In genomic region chr18:26091047-26091630, GRCh38 we compare ENCODE assay signal across 1 cellular context.
A peak's percentile ranks its signal among the peaks of the same experiment; 100 is the strongest.
TF ChIP-seq lines count a peak whose summit lies in the region.

No MANE protein-coding gene starts in this region.

TF ChIP-seq in K562, 482 proteins besides CTCF, POLR2A, EP300 and RAD21 (continued from another document and continues in another):
- TF ChIP-seq MGA (IDR thresholded peaks at IDR 0.05) (peak; percentile 80), CXXC5 (CRISPR knock-in tag; IDR thresholded peaks at IDR 0.05) (0 out of 2 replicates have a peak, but pooled peaks have one; percentile 60), KLF13 (tag; IDR thresholded peaks at IDR 0.05; ENCODE audit: borderline replicate concordance, low read depth) (peak; percentile 1; the same call in 1 of the 2 replicates), KLF1 (tag; IDR thresholded peaks at IDR 0.05) (0 out of 2 replicates have a peak, but pooled peaks have one; percentile 46), ARHGAP35 (IDR thresholded peaks at IDR 0.05; ENCODE audit: partially characterized antibody) (no peak), NR2C1 (IDR thresholded peaks at IDR 0.05) (no peak; the same call in 1 of the 2 replicates), NR2C1 (tag; IDR thresholded peaks at IDR 0.05) (no peak), ATF1 (CRISPR knock-in tag; IDR thresholded peaks at IDR 0.05) (no peak), ATF1 (tag; IDR thresholded peaks at IDR 0.05) (peak; percentile 59), SOX6 (IDR thresholded peaks at IDR 0.05) (no peak), BRD4 (IDR thresholded peaks at IDR 0.05) (0 out of 2 replicates have a peak, but pooled peaks have one; percentile 12), POLR2AphosphoS5 (IDR thresholded peaks at IDR 0.05; ENCODE audit: control insufficient read depth, insufficient read depth, low read depth, low read length) (no peak), AFF4 (CRISPR knock-in tag; IDR thresholded peaks at IDR 0.05) (peak; percentile 66), RUNX1 (IDR thresholded peaks at IDR 0.05; ENCODE audit: low read depth) (0 out of 2 replicates have a peak, but pooled peaks have one; percentile 35), FOXP1 (CRISPR knock-in tag; IDR thresholded peaks at IDR 0.05) (no peak), BHLHE40 (IDR thresholded peaks at IDR 0.05; ENCODE audit: low read length) (no peak), MIER1 (IDR thresholded peaks at IDR 0.05; ENCODE audit: low read depth) (no peak), ZNF695 (CRISPR knock-in tag; IDR thresholded peaks at IDR 0.05) (0 out of 2 replicates have a peak, but pooled peaks have one; percentile 2), WHSC1 (IDR thresholded peaks at IDR 0.05; ENCODE audit: low read length) (no peak), NRF1 (conservative IDR thresholded peaks at IDR 0.05 in 1 of 2, IDR thresholded peaks at IDR 0.05 in 1 of 2) (peak; percentile 84 to 86), ETV1 (tag; conservative IDR thresholded peaks at IDR 0.05; ENCODE audit: low read depth) (0 out of 2 replicates have a peak, but pooled peaks have one; percentile 22), ZBTB40 (IDR thresholded peaks at IDR 0.05) (0 out of 2 replicates have a peak, but pooled peaks have one; percentile 50), ZBTB40 (CRISPR knock-in tag; IDR thresholded peaks at IDR 0.05) (no peak), MAZ (CRISPR knock-in tag; conservative IDR thresholded peaks at IDR 0.05 in 1 of 2, IDR thresholded peaks at IDR 0.05 in 1 of 2) (peak in 1 of 2 experiments; percentile 57; a peak in 2 of 4 replicates), ILK (tag; IDR thresholded peaks at IDR 0.05; ENCODE audit: borderline replicate concordance, low read depth) (no peak), SMARCE1 (IDR thresholded peaks at IDR 0.05) (peak; percentile 53; the same call in 1 of the 2 replicates), ZNF584 (CRISPR knock-in tag; IDR thresholded peaks at IDR 0.05; ENCODE audit: low read depth) (no peak), FOXA3 (CRISPR knock-in tag; conservative IDR thresholded peaks at IDR 0.05 in 1 of 2, IDR thresholded peaks at IDR 0.05 in 1 of 2) (0 out of 4 replicates have a peak, but pooled peaks of 1 of the 2 experiments have one; percentile 32), CHAMP1 (IDR thresholded peaks at IDR 0.05) (0 out of 2 replicates have a peak, but pooled peaks have one; percentile 21), KLF16 (IDR thresholded peaks at IDR 0.05) (no peak)
